10 cellular contexts compared by ENCODE assay signal in the genomic region with DNA sequence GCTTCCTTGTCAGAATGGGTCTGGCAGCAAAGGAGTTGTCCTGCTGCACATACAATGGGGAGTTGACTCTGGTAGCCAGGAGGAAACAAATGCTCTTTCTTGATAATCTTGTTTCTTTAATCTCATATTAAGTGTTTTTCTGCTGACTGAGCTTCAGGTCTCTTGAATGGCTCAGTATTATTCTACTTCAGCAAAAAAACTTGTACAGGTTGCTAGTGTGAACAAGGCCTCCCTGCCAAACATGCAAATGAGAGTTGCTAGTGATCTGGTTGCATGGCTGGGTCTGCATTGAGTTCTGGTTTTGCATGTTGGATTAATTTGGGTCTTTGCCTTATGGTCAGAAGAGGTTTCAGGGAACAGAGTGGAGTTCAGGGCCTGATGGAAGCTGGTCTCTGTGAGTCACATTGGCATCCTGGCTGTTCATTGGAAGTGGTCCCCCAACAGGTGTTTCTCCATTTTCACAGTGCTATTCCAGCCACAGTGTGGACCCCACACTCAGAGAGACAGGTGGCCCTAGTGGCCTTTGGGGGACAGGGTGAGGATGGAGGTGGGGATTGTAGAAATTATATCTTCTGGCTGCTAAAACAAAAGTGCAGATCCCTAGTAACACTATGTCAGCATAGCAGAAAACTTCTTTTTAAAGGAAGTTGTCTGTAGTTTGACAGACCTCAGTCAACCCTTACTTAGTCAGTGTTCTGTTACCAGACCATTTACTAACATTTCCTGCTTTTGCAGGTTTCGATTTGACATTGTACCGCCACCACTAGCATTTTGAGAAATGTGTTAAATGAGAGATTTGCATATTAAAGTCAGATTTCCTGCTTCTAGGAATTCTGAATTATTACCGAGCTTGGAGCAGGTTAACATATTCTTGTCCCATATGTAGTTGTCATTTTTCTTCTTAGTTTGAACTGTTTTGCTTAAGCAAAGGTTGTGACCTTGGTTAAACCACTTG. TPM values are rescaled to one million over a fixed set of nuclear protein-coding genes. Genes with fewer than 3 reads are reported as not detected.
DNase-seq lines count a peak whose midpoint lies in the region; ATAC-seq and TF ChIP-seq lines count a peak whose summit lies in the region.
"Had no signal": no experiment of that assay in that cellular context is flagged by ENCODE, and none has a peak within 500 bp of the region (broad histone marks: within the 10 kb centered on the region; RNA-seq: fewer than 3 reads in every experiment).

No MANE protein-coding gene starts in this region.

- CTCF ChIA-PET in activated CD4-positive, alpha-beta T cell treated with anti-CD3 and anti-CD28 coated beads, Interleukin-2, amount 10 ng/mL, durations not matched to agents 7 days and 5 days (lab: Charles Lee), result interaction anchor here (1.4 kb wide), 1 partner anchor 25 kb away, joined by 3 read pairs; no protein-coding TSS in a partner anchor

- no peaks in the 10 kb centered on the region for H3K36me3 Mint-ChIP-seq in activated CD4-positive, alpha-beta T cell treated with anti-CD3 and anti-CD28 coated beads, Interleukin-2, amount 10 ng/mL, durations not matched to agents 7 days and 5 days (ENCODE audit: low read depth)
- peaks cover 23 to 38% of the 10 kb centered on the region in 2 donors for H3K36me3 Mint-ChIP-seq in stimulated activated naive B cell treated with anti-CD40 and anti-IgM and Interleukin-4, amounts not matched to agents 10 μg/mL and 1 μg/mL and 100 μg/mL, for 72 hours

- no peak for DNase-seq in activated CD4-positive, alpha-beta T cell treated with anti-CD3 and anti-CD28 coated beads, Interleukin-2, amount 10 ng/mL, durations not matched to agents 7 days and 5 days
- no peak for DNase-seq in activated CD4-positive, alpha-beta T cell treated with anti-CD3 and anti-CD28 coated beads for 1 hour
- DNase-seq in stimulated activated naive B cell treated with anti-CD40 and anti-IgM and Interleukin-4, amounts not matched to agents 10 μg/mL and 1 μg/mL and 100 μg/mL, for 72 hours, result no peak
- no peak for DNase-seq in NCI-H2107 (lab: John Stamatoyannopoulos, UW)
- DNase-seq in foreskin keratinocyte, result no peak
- no peak for DNase-seq in activated CD4-positive, CD25-positive, alpha-beta regulatory T cell (lab: John Stamatoyannopoulos, UW)
- DNase-seq: erythroblast, NCI-H524 treated with DMSO at 0.1 percent for 48 hours had no signal

- H3K9me3 Mint-ChIP-seq in activated CD4-positive, alpha-beta T cell treated with anti-CD3 and anti-CD28 coated beads, Interleukin-2, amount 10 ng/mL, durations not matched to agents 7 days and 5 days, result no peaks in the 10 kb centered on the region
- no peaks in the 10 kb centered on the region for H3K9me3 Mint-ChIP-seq in stimulated activated naive B cell treated with anti-CD40 and anti-IgM and Interleukin-4, amounts not matched to agents 10 μg/mL and 1 μg/mL and 100 μg/mL, for 72 hours

- no peak for TF ChIP-seq CTCF in foreskin keratinocyte (conservative IDR thresholded peaks at IDR 0.05)

- H3K27me3 ChIP-seq in foreskin keratinocyte, result no peaks in the 10 kb centered on the region

- ATAC-seq in HG03159 (IDR thresholded peaks at IDR 0.05; ENCODE audit: unreplicated experiment), result peak; percentile 54
- ATAC-seq in stimulated activated naive B cell treated with anti-CD40 and anti-IgM and Interleukin-4, amounts not matched to agents 10 μg/mL and 1 μg/mL and 100 μg/mL, for 72 hours (replicated peaks), result peak; percentile 97 to 98
- no peak for ATAC-seq in foreskin keratinocyte

- H3K4me1 ChIP-seq in foreskin keratinocyte, result no peaks in the 10 kb centered on the region

- peaks cover 16% of the 10 kb centered on the region for H3K4me1 Mint-ChIP-seq in activated CD4-positive, alpha-beta T cell treated with anti-CD3 and anti-CD28 coated beads, Interleukin-2, amount 10 ng/mL, durations not matched to agents 7 days and 5 days
- peaks cover 24 to 45% of the 10 kb centered on the region in 2 donors for H3K4me1 Mint-ChIP-seq in stimulated activated naive B cell treated with anti-CD40 and anti-IgM and Interleukin-4, amounts not matched to agents 10 μg/mL and 1 μg/mL and 100 μg/mL, for 72 hours

- H3K27me3 Mint-ChIP-seq in activated CD4-positive, alpha-beta T cell treated with anti-CD3 and anti-CD28 coated beads, Interleukin-2, amount 10 ng/mL, durations not matched to agents 7 days and 5 days, result peaks cover 3% of the 10 kb centered on the region
- H3K27me3 Mint-ChIP-seq in stimulated activated naive B cell treated with anti-CD40 and anti-IgM and Interleukin-4, amounts not matched to agents 10 μg/mL and 1 μg/mL and 100 μg/mL, for 72 hours, result peaks cover 32 to 46% of the 10 kb centered on the region in 2 donors

- H3K27ac Mint-ChIP-seq in activated CD4-positive, alpha-beta T cell treated with anti-CD3 and anti-CD28 coated beads, Interleukin-2, amount 10 ng/mL, durations not matched to agents 7 days and 5 days, result peak overlapping the region; percentile 62
- H3K27ac Mint-ChIP-seq in stimulated activated naive B cell treated with anti-CD40 and anti-IgM and Interleukin-4, amounts not matched to agents 10 μg/mL and 1 μg/mL and 100 μg/mL, for 72 hours, result peak overlapping the region; percentile 59

- POLR2A ChIA-PET in activated CD4-positive, alpha-beta T cell treated with anti-CD3 and anti-CD28 coated beads, Interleukin-2, amount 10 ng/mL, durations not matched to agents 7 days and 5 days (lab: Charles Lee), result no interaction called here

- H3K4me3 Mint-ChIP-seq in activated CD4-positive, alpha-beta T cell treated with anti-CD3 and anti-CD28 coated beads, Interleukin-2, amount 10 ng/mL, durations not matched to agents 7 days and 5 days, result no peak overlapping the region
- peak overlapping the region; percentile 4 to 25 for H3K4me3 Mint-ChIP-seq in stimulated activated naive B cell treated with anti-CD40 and anti-IgM and Interleukin-4, amounts not matched to agents 10 μg/mL and 1 μg/mL and 100 μg/mL, for 72 hours

- H3K27ac ChIP-seq in angular gyrus (ENCODE audit: low read depth, low read length) (peak overlapping the region; percentile 65), foreskin keratinocyte (no peak overlapping the region)

RNA-seq across cellular contexts. Expression of a gene that starts 47.1 kb away (rescaled TPM):
- 1 to 10 TPM; 1.8 to 2.1 TPM for total RNA-seq in activated CD4-positive, alpha-beta T cell treated with anti-CD3 and anti-CD28 coated beads, Interleukin-2, amount 10 ng/mL, durations not matched to agents 7 days and 5 days
- 25.8 and 27.6 TPM in 2 replicates for total RNA-seq in foreskin keratinocyte
- polyA plus RNA-seq in foreskin keratinocyte, result 13.9 and 15.0 TPM in 2 replicates
